ENCODE assay signal across 9 cellular contexts in genomic region chr17:50550661-50551432, GRCh38. TPM values are rescaled to one million over a fixed set of nuclear protein-coding genes. Genes with fewer than 3 reads are reported as not detected.
DNase-seq lines count a peak whose midpoint lies in the region; ATAC-seq and TF ChIP-seq lines count a peak whose summit lies in the region.
"Had no signal": no experiment of that assay in that cellular context is flagged by ENCODE, and none has a peak within 500 bp of the region (broad histone marks: within the 10 kb centered on the region; RNA-seq: fewer than 3 reads in every experiment).

No MANE protein-coding gene starts in this region.

- no peak for ATAC-seq in HG02588 (IDR thresholded peaks at IDR 0.05; ENCODE audit: unreplicated experiment)

- H3K4me3 ChIP-seq in tibial nerve, result no peak overlapping the region

- H3K4me1 ChIP-seq in tibial nerve, result peaks cover 0 to 20% (median 10%) of the 10 kb centered on the region in 4 donors

- H3K36me3 ChIP-seq in tibial nerve, result peaks cover 0 to 73% (median 0%) of the 10 kb centered on the region in 3 donors

- TF ChIP-seq CTCF in tibial nerve (IDR thresholded peaks at IDR 0.05), result peak; percentile 55 to 88 (median 76)

- H3K9me3 ChIP-seq in tibial nerve, result no peaks in the 10 kb centered on the region

- peak overlapping the region in 1 of 4 donors; percentile 45 for H3K27ac ChIP-seq in tibial nerve

- DNase-seq in SIG-M5 treated with dmso at 0.1 percent for 504 hours (lab: John Stamatoyannopoulos, UW; ENCODE audit: unreplicated experiment) (peak; percentile 59), SIG-M5 (lab: John Stamatoyannopoulos, UW) (no peak), NCI-H510A treated with DMSO at 0.1 percent for 48 hours (lab: John Stamatoyannopoulos, UW) (peak; percentile 82), T47D (ENCODE audit: low read depth in 1 of 2, low spot score in 1 of 2) (peak; percentile 72 to 90), kidney tubule cell (ENCODE audit: low spot score) (peak; percentile 83), tibial nerve (ENCODE audit: low spot score in 2 of 2) (peak; percentile 57 to 68), KG1 (lab: John Stamatoyannopoulos, UW) (no peak)

- TF ChIP-seq EP300 in tibial nerve (IDR thresholded peaks at IDR 0.05), result peak in 1 of 2 donors; percentile 12

- in situ Hi-C loops in T47D (cut with HindIII; ENCODE audit: low pct_unique_long_range_greater_than_20kb, low sequenced_read_pairs), result no loop called here

- 57 to 80% methylated on average over 13 to 28 of the region's 32 CpGs for WGBS in tibial nerve, 2 donors

- TF ChIP-seq POLR2A in tibial nerve (IDR thresholded peaks at IDR 0.05), result no peak

- H3K27me3 ChIP-seq in tibial nerve, result no peaks in the 10 kb centered on the region

RNA-seq across cellular contexts. Expression of gene SPATA20, which starts 3.9 kb away (rescaled TPM):
- 100 to 1,000 TPM in 1 of 4 donors, 10 to 100 TPM in 3; 80.8 to 151 (median 89.6) TPM for total RNA-seq in tibial nerve

RNA-seq across cellular contexts. Expression of gene CACNA1G, which starts 9.7 kb away (rescaled TPM):
- total RNA-seq in tibial nerve, result 1 to 10 TPM in 1 of 4 donors, under 1 TPM in 1, not detected in 2; 0.21 to 2.2 TPM

RNA-seq across cellular contexts. Expression of gene EPN3, which starts 18.3 kb away (rescaled TPM):
- under 1 TPM in 2 of 4 donors, not detected in 2; 0.22 to 0.42 TPM for total RNA-seq in tibial nerve
- total RNA-seq: temporal lobe had no signal

RNA-seq across cellular contexts. Expression of gene MYCBPAP, which starts 42.6 kb away (rescaled TPM):
- 1 to 10 TPM; 1.2 to 6.8 (median 4.0) TPM for total RNA-seq in tibial nerve

Comparison
In these comparisons a context has a peak if more than half of its experiments do, and no peak if none do; other contexts are left out.
1. DNase-seq: peak in SIG-M5 treated with dmso at 0.1 percent for 504 hours (single experiment), NCI-H510A treated with DMSO at 0.1 percent for 48 hours (single experiment), T47D (2 of 2), kidney tubule cell (single experiment) and tibial nerve (2 of 2); none in SIG-M5 (single experiment) and KG1 (single experiment).